Comparison of ENCODE assay signal across 25 cellular contexts in genomic region chr18:58370096-58370495, GRCh38.
"Had no signal": no experiment of that assay in that cellular context is flagged by ENCODE, and none has a peak within 500 bp of the region (broad histone marks: within the 10 kb centered on the region; RNA-seq: fewer than 3 reads in every experiment).

No MANE protein-coding gene starts in this region.

- H3K4me3 Mint-ChIP-seq: dendritic cell treated with granulocyte-macrophage colony-stimulating factor and Interleukin-4, amounts not matched to agents 40 ng/mL and 50 ng/mL, for 4 days; endodermal cell; immature natural killer cell; natural killer cell; stimulated activated naive B cell treated with anti-CD40 and anti-IgM and Interleukin-4, amounts not matched to agents 10 μg/mL and 1 μg/mL and 100 μg/mL, for 72 hours; stimulated activated naive CD8-positive, alpha-beta T cell treated with anti-CD3 and anti-CD28 coated beads, Interleukin-15, Interleukin-2, amounts not matched to agents 100 ng/mL and 50 ng/mL, for 24 hours had no signal

- H3K27me3 Mint-ChIP-seq: dendritic cell treated with granulocyte-macrophage colony-stimulating factor and Interleukin-4, amounts not matched to agents 40 ng/mL and 50 ng/mL, for 4 days; stimulated activated naive B cell treated with anti-CD40 and anti-IgM and Interleukin-4, amounts not matched to agents 10 μg/mL and 1 μg/mL and 100 μg/mL, for 72 hours; stimulated activated naive CD8-positive, alpha-beta T cell treated with anti-CD3 and anti-CD28 coated beads, Interleukin-15, Interleukin-2, amounts not matched to agents 100 ng/mL and 50 ng/mL, for 24 hours had no signal

- DNase-seq: colonic mucosa; effector CD8-positive, alpha-beta T cell; esophagus squamous epithelium; foreskin melanocyte; hypothalamus; immature natural killer cell; islet precursor cell; kidney glomerular epithelial cell; left colon; left ventricle myocardium superior; lower lobe of right lung; natural killer cell; nucleus accumbens; spleen; stimulated activated naive B cell treated with anti-CD40 and anti-IgM and Interleukin-4, amounts not matched to agents 10 μg/mL and 1 μg/mL and 100 μg/mL, for 72 hours; transverse colon; upper lobe of right lung; uterus had no signal

- H3K4me3 ChIP-seq: colonic mucosa, esophagus squamous epithelium, lower lobe of right lung, prostate gland, right atrium auricular region, skin epidermis, spleen, suprapubic skin, transverse colon, upper lobe of right lung, uterus had no signal

- H3K27ac Mint-ChIP-seq: dendritic cell treated with granulocyte-macrophage colony-stimulating factor and Interleukin-4, amounts not matched to agents 40 ng/mL and 50 ng/mL, for 4 days; endodermal cell; immature natural killer cell; natural killer cell; stimulated activated naive B cell treated with anti-CD40 and anti-IgM and Interleukin-4, amounts not matched to agents 10 μg/mL and 1 μg/mL and 100 μg/mL, for 72 hours; stimulated activated naive CD8-positive, alpha-beta T cell treated with anti-CD3 and anti-CD28 coated beads, Interleukin-15, Interleukin-2, amounts not matched to agents 100 ng/mL and 50 ng/mL, for 24 hours had no signal

- H3K36me3 Mint-ChIP-seq: natural killer cell had no signal

- H3K27ac ChIP-seq: colonic mucosa, esophagus squamous epithelium, lower lobe of right lung, prostate gland, right atrium auricular region, skin epidermis, spleen, suprapubic skin, transverse colon, upper lobe of right lung, uterus had no signal

- H3K9me3 ChIP-seq: colonic mucosa, esophagus squamous epithelium, lower lobe of right lung, prostate gland, right atrium auricular region, spleen, suprapubic skin, transverse colon, upper lobe of right lung, uterus had no signal

- H3K4me1 Mint-ChIP-seq: endodermal cell; stimulated activated naive B cell treated with anti-CD40 and anti-IgM and Interleukin-4, amounts not matched to agents 10 μg/mL and 1 μg/mL and 100 μg/mL, for 72 hours had no signal

- H3K36me3 ChIP-seq: colonic mucosa, uterus had no signal

- ATAC-seq: left ventricle myocardium superior; natural killer cell; stimulated activated naive B cell treated with anti-CD40 and anti-IgM and Interleukin-4, amounts not matched to agents 10 μg/mL and 1 μg/mL and 100 μg/mL, for 72 hours had no signal

- H3K4me1 ChIP-seq: colonic mucosa, esophagus squamous epithelium, lower lobe of right lung, prostate gland, right atrium auricular region, spleen, suprapubic skin, transverse colon, upper lobe of right lung, uterus had no signal

- H3K9me3 Mint-ChIP-seq: dendritic cell treated with granulocyte-macrophage colony-stimulating factor and Interleukin-4, amounts not matched to agents 40 ng/mL and 50 ng/mL, for 4 days; endodermal cell; immature natural killer cell; natural killer cell; stimulated activated naive B cell treated with anti-CD40 and anti-IgM and Interleukin-4, amounts not matched to agents 10 μg/mL and 1 μg/mL and 100 μg/mL, for 72 hours; stimulated activated naive CD8-positive, alpha-beta T cell treated with anti-CD3 and anti-CD28 coated beads, Interleukin-15, Interleukin-2, amounts not matched to agents 100 ng/mL and 50 ng/mL, for 24 hours had no signal

- H3K27me3 ChIP-seq: colonic mucosa, esophagus squamous epithelium, right atrium auricular region, spleen, suprapubic skin, transverse colon, upper lobe of right lung, uterus had no signal
